Comparison of ENCODE assay signal across 20 cellular contexts in genomic region chr10:11150876-11151275, GRCh38.
DNase-seq lines count a peak whose midpoint lies in the region; ATAC-seq and TF ChIP-seq lines count a peak whose summit lies in the region.
"Had no signal": no experiment of that assay in that cellular context is flagged by ENCODE, and none has a peak within 500 bp of the region (broad histone marks: within the 10 kb centered on the region; RNA-seq: fewer than 3 reads in every experiment).

No MANE protein-coding gene starts in this region.

- H3K4me1 ChIP-seq in CD8-positive, alpha-beta memory T cell (ENCODE audit: insufficient read depth, low read length), result peaks cover 98% of the 10 kb centered on the region
- H3K4me1 ChIP-seq in Peyer's patch (peaks cover 0 to 29% (median 21%) of the 10 kb centered on the region in 4 donors), body of pancreas (no peaks in the 10 kb centered on the region)

- DNase-seq in CD8-positive, alpha-beta memory T cell, result peak in 1 of 5 donors; percentile 59
- DNase-seq in Peyer's patch, result no peak
- DNase-seq in body of pancreas, result no peak
- peak; percentile 39 for DNase-seq in renal cortical epithelial cell (ENCODE audit: low read depth)
- no peak for DNase-seq in nucleus accumbens (lab: John Stamatoyannopoulos, UW)
- no peak for DNase-seq in omental fat pad (ENCODE audit: low spot score)
- DNase-seq: activated CD4-positive, alpha-beta T cell treated with anti-CD3 and anti-CD28 coated beads, Interleukin-2, amount 50 U/mL, for 1 hour; cerebellar nuclear complex; EL; NCI-H187; NCI-H526; ovary; stimulated activated CD4-positive, alpha-beta T cell treated with anti-CD3 and anti-CD28 coated beads, Interleukin-12 subunit alpha, Interleukin-12 subunit beta, amount 100 ng/mL, for 4 hours; SW 1271 had no signal

- peaks cover 0 to 2% (median 0%) of the 10 kb centered on the region in 3 donors for H3K36me3 Mint-ChIP-seq in CD8-positive, alpha-beta memory T cell

- no peaks in the 10 kb centered on the region for H3K9me3 ChIP-seq in CD8-positive, alpha-beta memory T cell (ENCODE audit: low read length)
- H3K9me3 ChIP-seq in Peyer's patch (no peaks in the 10 kb centered on the region), body of pancreas (no peaks in the 10 kb centered on the region)
- H3K9me3 ChIP-seq: gastroesophageal sphincter, ovary, thoracic aorta had no signal

- peak overlapping the region; percentile 82 for H3K27ac ChIP-seq in CD8-positive, alpha-beta memory T cell (ENCODE audit: low read depth, low read length)
- peak overlapping the region; percentile 43 to 77 (median 62) for H3K27ac ChIP-seq in Peyer's patch
- H3K27ac ChIP-seq in body of pancreas, result no peak overlapping the region
- H3K27ac ChIP-seq: C4-2B, HL-60, thoracic aorta had no signal

- peak overlapping the region; percentile 97 to 100 (median 99) for H3K27ac Mint-ChIP-seq in CD8-positive, alpha-beta memory T cell

- CTCF ChIA-PET in CD8-positive, alpha-beta memory T cell (lab: Charles Lee), result interaction anchor here (0.8 to 10.8 kb wide), 6 partner anchors 8 to 75 kb away, joined by 3 to 288 read pairs (median 10); no protein-coding TSS in a partner anchor

- H3K27me3 ChIP-seq in CD8-positive, alpha-beta memory T cell (ENCODE audit: insufficient read depth, low read length, poor library complexity, severe bottlenecking), result no peaks in the 10 kb centered on the region
- H3K27me3 ChIP-seq in Peyer's patch (no peaks in the 10 kb centered on the region), body of pancreas (peaks cover 0 to 3% of the 10 kb centered on the region in 2 donors)
- H3K27me3 ChIP-seq: gastroesophageal sphincter, ovary had no signal

- intact Hi-C loops in body of pancreas (cut with DNase I), result no loop called here

- no peaks in the 10 kb centered on the region for H3K27me3 Mint-ChIP-seq in CD8-positive, alpha-beta memory T cell

- POLR2A ChIA-PET in CD8-positive, alpha-beta memory T cell (lab: Charles Lee), result interaction anchor here (1.2 to 3.2 kb wide), 7 partner anchors 8 to 27 kb away, joined by 3 to 155 read pairs (median 17); no protein-coding TSS in a partner anchor

- H3K9me3 Mint-ChIP-seq in CD8-positive, alpha-beta memory T cell, result no peaks in the 10 kb centered on the region

- peak; percentile 48 for ATAC-seq in body of pancreas
- ATAC-seq in HG03342 (IDR thresholded peaks at IDR 0.05; ENCODE audit: unreplicated experiment), result no peak
- ATAC-seq in omental fat pad (ENCODE audit: low FRiP score), result no peak
- ATAC-seq: gastroesophageal sphincter, Panc1 had no signal

- H3K4me3 ChIP-seq in CD8-positive, alpha-beta memory T cell (ENCODE audit: low read length), result peak overlapping the region; percentile 32
- H3K4me3 ChIP-seq in Peyer's patch (no peak overlapping the region), body of pancreas (no peak overlapping the region)
- H3K4me3 ChIP-seq: gastroesophageal sphincter, ovary, thoracic aorta had no signal

- H3K36me3 ChIP-seq in CD8-positive, alpha-beta memory T cell (ENCODE audit: insufficient read depth, low read length), result no peaks in the 10 kb centered on the region
- H3K36me3 ChIP-seq in Peyer's patch, result no peaks in the 10 kb centered on the region
- H3K36me3 ChIP-seq in body of pancreas (replicated peaks in 1 of 2; ENCODE audit: insufficient read depth in 1 of 2, low read depth in 2 of 2), result no peaks in the 10 kb centered on the region
- H3K36me3 ChIP-seq: gastroesophageal sphincter, ovary, thoracic aorta had no signal

- TF ChIP-seq POLR2A in Peyer's patch (IDR thresholded peaks at IDR 0.05) (no peak), body of pancreas (IDR thresholded peaks at IDR 0.05) (no peak)

- H3K4me3 Mint-ChIP-seq in CD8-positive, alpha-beta memory T cell, result peak overlapping the region; percentile 78 to 89 (median 82)

- H3K4me1 Mint-ChIP-seq in CD8-positive, alpha-beta memory T cell, result peaks cover 92 to 99% (median 99%) of the 10 kb centered on the region in 3 donors

- TF ChIP-seq CTCF in Peyer's patch (IDR thresholded peaks at IDR 0.05) (no peak), body of pancreas (IDR thresholded peaks at IDR 0.05) (no peak), omental fat pad (IDR thresholded peaks at IDR 0.05) (no peak)

- 43 to 55% methylated on average over 2 of the region's 2 CpGs for WGBS in body of pancreas, 2 donors

Comparison
In these comparisons a context has a peak if more than half of its experiments do, and no peak if none do; other contexts are left out.
1. H3K27ac ChIP-seq: peak in CD8-positive, alpha-beta memory T cell (single experiment) and Peyer's patch (4 of 4); none in body of pancreas (0 of 4).